8 cellular contexts compared by ENCODE assay signal in genomic region chr5:138179277-138179857, GRCh38. TPM values are rescaled to one million over a fixed set of nuclear protein-coding genes. Genes with fewer than 3 reads are reported as not detected.
DNase-seq lines count a peak whose midpoint lies in the region; ATAC-seq and TF ChIP-seq lines count a peak whose summit lies in the region.

No MANE protein-coding gene starts in this region.

- peak overlapping the region; percentile 49 for H3K27ac ChIP-seq in neural progenitor cell
- no peak overlapping the region for H3K27ac ChIP-seq in substantia nigra (ENCODE audit: low read depth, low read length, poor library complexity, severe bottlenecking)

- peak overlapping the region; percentile 79 for H2AFZ ChIP-seq in neural progenitor cell (replicated peaks)

- H3K36me3 ChIP-seq in neural progenitor cell = peaks cover 18% of the 10 kb centered on the region

- peaks cover 18% of the 10 kb centered on the region for H4K20me1 ChIP-seq in neural progenitor cell (ENCODE audit: low read depth)

- H3F3A ChIP-seq in neural progenitor cell (ENCODE audit: low read depth) = no peaks in the 10 kb centered on the region

- H3K36me3 Mint-ChIP-seq in neural progenitor cell = peaks cover 28% of the 10 kb centered on the region

- no peak overlapping the region for H3K27ac Mint-ChIP-seq in neural progenitor cell

- ATAC-seq in GM19351 (IDR thresholded peaks at IDR 0.05; ENCODE audit: unreplicated experiment) = no peak

- H3K4me2 ChIP-seq in neural progenitor cell = peak overlapping the region; percentile 97

- H3K79me2 ChIP-seq in neural progenitor cell (ENCODE audit: low read depth) = peaks cover 65% of the 10 kb centered on the region

- H3K4me1 ChIP-seq in neural progenitor cell = peaks cover 14% of the 10 kb centered on the region

- no peaks in the 10 kb centered on the region for H3K9me3 ChIP-seq in neural progenitor cell (ENCODE audit: low read depth)

- H3K4me3 ChIP-seq in Jurkat, Clone E6-1 (ENCODE audit: low read length) = peak overlapping the region; percentile 95
- peak overlapping the region; percentile 74 to 75 for H3K4me3 ChIP-seq in cardiac fibroblast (replicated peaks in 1 of 2; ENCODE audit: low read depth in 2 of 2, low read length in 2 of 2)
- H3K4me3 ChIP-seq in neural progenitor cell = peak overlapping the region; percentile 79

- no peaks in the 10 kb centered on the region for H3K27me3 ChIP-seq in neural progenitor cell

- H3K4me1 Mint-ChIP-seq in neural progenitor cell = peaks cover 18% of the 10 kb centered on the region

- H3K27me3 Mint-ChIP-seq in neural progenitor cell (ENCODE audit: insufficient read depth, low read depth) = no peaks in the 10 kb centered on the region

- peak overlapping the region; percentile 68 for H3K9ac ChIP-seq in neural progenitor cell

- no peaks in the 10 kb centered on the region for H3K9me3 Mint-ChIP-seq in neural progenitor cell

- TF ChIP-seq CTCF in cardiac fibroblast (IDR thresholded peaks at IDR 0.05; ENCODE audit: low read depth, low read length) = no peak
- no peak for TF ChIP-seq CTCF in neural progenitor cell (IDR thresholded peaks at IDR 0.05)
- TF ChIP-seq CTCF in GM20000 (IDR thresholded peaks at IDR 0.05; ENCODE audit: extremely low read depth, missing control alignments) = no peak

- DNase-seq in ELF-1 (ENCODE audit: low read depth, low spot score) = peak; percentile 33
- no peak for DNase-seq in Jurkat, Clone E6-1 (ENCODE audit: low read depth, low spot score)
- DNase-seq in cardiac fibroblast (ENCODE audit: low read depth in 2 of 2) = peak in 1 of 2 donors; percentile 14
- DNase-seq in neural progenitor cell (ENCODE audit: low spot score) = peak; percentile 48
- no peak for DNase-seq in GM20000 (ENCODE audit: low spot score)
- no peak for DNase-seq in putamen (ENCODE audit: low spot score)
- DNase-seq in substantia nigra (lab: John Stamatoyannopoulos, UW) = no peak

- H3K4me3 Mint-ChIP-seq in neural progenitor cell = no peak overlapping the region

RNA-seq across cellular contexts. Expression of gene KIF20A, which starts 0.5 kb away (rescaled TPM):
- 72.1 TPM for polyA plus RNA-seq in Jurkat, Clone E6-1 (2012; ENCODE audit: insufficient read depth, insufficient read length)
- 128 and 158 TPM in 2 replicates for total RNA-seq in neural progenitor cell (ENCODE audit: low replicate concordance)

RNA-seq across cellular contexts. Expression of gene BRD8, which starts 0.9 kb away (rescaled TPM):
- 126 TPM for polyA plus RNA-seq in Jurkat, Clone E6-1 (2012; ENCODE audit: insufficient read depth, insufficient read length)
- 113 and 150 TPM in 2 replicates for total RNA-seq in neural progenitor cell (ENCODE audit: low replicate concordance)

RNA-seq across cellular contexts. Expression of gene CDC23, which starts 33.8 kb away (rescaled TPM):
- polyA plus RNA-seq in Jurkat, Clone E6-1 (2012; ENCODE audit: insufficient read depth, insufficient read length) = 56.6 TPM
- total RNA-seq in neural progenitor cell (ENCODE audit: low replicate concordance) = 62.8 and 83.3 TPM in 2 replicates

RNA-seq across cellular contexts. Expression of gene NME5, which starts 40.1 kb away (rescaled TPM):
- polyA plus RNA-seq in Jurkat, Clone E6-1 (2012; ENCODE audit: insufficient read depth, insufficient read length) = not detected
- 6.7 and 8.0 TPM in 2 replicates for total RNA-seq in neural progenitor cell (ENCODE audit: low replicate concordance)

Comparison
In these comparisons a context has a peak if more than half of its experiments do, and no peak if none do; other contexts are left out.
1. DNase-seq: peak in ELF-1 (single experiment) and neural progenitor cell (single experiment); none in Jurkat, Clone E6-1 (single experiment), GM20000 (single experiment), putamen (single experiment) and substantia nigra (0 of 49).
2. Peak in every context shown above with its lines, with median percentiles within 50 percentile points of each other: H3K4me3 ChIP-seq.